ENCODE assay signal across 1 cellular context in genomic region chr9:114149765-114150340, GRCh38.
TF ChIP-seq lines count a peak whose summit lies in the region.

No MANE protein-coding gene starts in this region.

TF ChIP-seq in HepG2, 621 proteins besides CTCF, POLR2A, EP300 and RAD21:
- TF ChIP-seq ZBTB33 (CRISPR knock-in tag; IDR thresholded peaks at IDR 0.05), result 0 out of 2 replicates have a peak, but pooled peaks have one; percentile 14
- TF ChIP-seq, protein P1, sequence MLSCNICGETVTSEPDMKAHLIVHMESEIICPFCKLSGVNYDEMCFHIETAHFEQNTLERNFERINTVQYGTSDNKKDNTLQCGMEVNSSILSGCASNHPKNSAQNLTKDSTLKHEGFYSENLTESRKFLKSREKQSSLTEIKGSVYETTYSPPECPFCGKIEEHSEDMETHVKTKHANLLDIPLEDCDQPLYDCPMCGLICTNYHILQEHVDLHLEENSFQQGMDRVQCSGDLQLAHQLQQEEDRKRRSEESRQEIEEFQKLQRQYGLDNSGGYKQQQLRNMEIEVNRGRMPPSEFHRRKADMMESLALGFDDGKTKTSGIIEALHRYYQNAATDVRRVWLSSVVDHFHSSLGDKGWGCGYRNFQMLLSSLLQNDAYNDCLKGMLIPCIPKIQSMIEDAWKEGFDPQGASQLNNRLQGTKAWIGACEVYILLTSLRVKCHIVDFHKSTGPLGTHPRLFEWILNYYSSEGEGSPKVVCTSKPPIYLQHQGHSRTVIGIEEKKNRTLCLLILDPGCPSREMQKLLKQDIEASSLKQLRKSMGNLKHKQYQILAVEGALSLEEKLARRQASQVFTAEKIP (CRISPR knock-in tag; IDR thresholded peaks at IDR 0.05; ENCODE audit: borderline replicate concordance), result no peak
- TF ChIP-seq TMF1 (CRISPR knock-in tag; IDR thresholded peaks at IDR 0.05; ENCODE audit: low read depth), result no peak
- TF ChIP-seq ATF2 (CRISPR knock-in tag; IDR thresholded peaks at IDR 0.05), result no peak
- TF ChIP-seq, protein P2, sequence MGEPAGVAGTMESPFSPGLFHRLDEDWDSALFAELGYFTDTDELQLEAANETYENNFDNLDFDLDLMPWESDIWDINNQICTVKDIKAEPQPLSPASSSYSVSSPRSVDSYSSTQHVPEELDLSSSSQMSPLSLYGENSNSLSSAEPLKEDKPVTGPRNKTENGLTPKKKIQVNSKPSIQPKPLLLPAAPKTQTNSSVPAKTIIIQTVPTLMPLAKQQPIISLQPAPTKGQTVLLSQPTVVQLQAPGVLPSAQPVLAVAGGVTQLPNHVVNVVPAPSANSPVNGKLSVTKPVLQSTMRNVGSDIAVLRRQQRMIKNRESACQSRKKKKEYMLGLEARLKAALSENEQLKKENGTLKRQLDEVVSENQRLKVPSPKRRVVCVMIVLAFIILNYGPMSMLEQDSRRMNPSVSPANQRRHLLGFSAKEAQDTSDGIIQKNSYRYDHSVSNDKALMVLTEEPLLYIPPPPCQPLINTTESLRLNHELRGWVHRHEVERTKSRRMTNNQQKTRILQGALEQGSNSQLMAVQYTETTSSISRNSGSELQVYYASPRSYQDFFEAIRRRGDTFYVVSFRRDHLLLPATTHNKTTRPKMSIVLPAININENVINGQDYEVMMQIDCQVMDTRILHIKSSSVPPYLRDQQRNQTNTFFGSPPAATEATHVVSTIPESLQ (CRISPR knock-in tag; conservative IDR thresholded peaks at IDR 0.05), result no peak
- TF ChIP-seq SMAD3 (CRISPR knock-in tag; IDR thresholded peaks at IDR 0.05), result no peak
- TF ChIP-seq, protein P3, sequence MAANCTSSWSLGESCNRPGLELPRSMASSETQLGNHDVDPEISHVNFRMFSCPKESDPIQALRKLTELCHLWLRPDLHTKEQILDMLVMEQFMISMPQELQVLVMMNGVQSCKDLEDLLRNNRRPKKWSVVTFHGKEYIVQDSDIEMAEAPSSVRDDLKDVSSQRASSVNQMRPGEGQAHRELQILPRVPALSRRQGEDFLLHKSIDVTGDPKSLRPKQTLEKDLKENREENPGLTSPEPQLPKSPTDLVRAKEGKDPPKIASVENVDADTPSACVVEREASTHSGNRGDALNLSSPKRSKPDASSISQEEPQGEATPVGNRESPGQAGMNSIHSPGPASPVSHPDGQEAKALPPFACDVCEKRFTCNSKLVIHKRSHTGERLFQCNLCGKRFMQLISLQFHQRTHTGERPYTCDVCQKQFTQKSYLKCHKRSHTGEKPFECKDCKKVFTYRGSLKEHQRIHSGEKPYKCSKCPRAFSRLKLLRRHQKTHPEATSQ (CRISPR knock-in tag; IDR thresholded peaks at IDR 0.05; ENCODE audit: borderline replicate concordance), result no peak
- no peak for TF ChIP-seq CREB1 (IDR thresholded peaks at IDR 0.05)
- no peak for TF ChIP-seq CREB1 (CRISPR knock-in tag; IDR thresholded peaks at IDR 0.05)
